8 cellular contexts compared by ENCODE assay signal in the genomic region with DNA sequence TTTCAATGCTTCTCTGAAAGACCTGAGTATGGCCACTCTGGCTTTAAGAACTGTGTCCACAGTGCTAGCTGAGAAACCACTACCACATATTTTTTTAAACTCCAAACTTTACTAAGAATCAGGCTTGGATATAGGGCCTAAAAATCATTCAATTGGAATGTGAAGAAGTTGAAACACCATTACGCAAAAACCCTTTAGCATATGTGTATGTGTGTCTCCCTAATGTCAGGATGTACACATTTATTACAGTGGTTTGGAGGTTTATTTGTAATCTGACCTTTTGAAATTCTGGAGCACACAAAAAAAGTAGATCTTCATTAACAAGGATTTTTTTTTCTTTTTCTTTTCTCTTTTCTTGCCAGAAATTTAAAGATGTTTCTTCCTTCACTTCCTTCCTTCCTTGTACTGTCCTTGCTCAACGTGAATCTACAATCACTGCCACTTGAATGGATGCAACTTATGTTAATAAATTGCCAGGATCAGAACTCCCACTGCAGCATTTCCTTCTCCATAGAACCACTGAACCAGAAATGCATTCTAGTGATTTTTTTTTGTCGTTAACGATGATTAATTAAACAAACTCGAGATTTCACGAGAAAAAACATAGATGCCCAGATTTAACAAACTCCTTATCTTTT. TPM values are rescaled to one million over a fixed set of nuclear protein-coding genes. Genes with fewer than 3 reads are reported as not detected.
A peak's percentile ranks its signal among the peaks of the same experiment; 100 is the strongest.
DNase-seq lines count a peak whose midpoint lies in the region; ATAC-seq, FAIRE-seq and TF ChIP-seq lines count a peak whose summit lies in the region.

No MANE protein-coding gene starts in this region.

- intact Hi-C loops in breast epithelium (cut with DNase I; ENCODE audit: low total_unique reads), result loop anchor here (5.0 to 10.0 kb wide), 2 partner anchors 87 to 1614 kb away; no protein-coding TSS in a partner anchor

- no peaks in the 10 kb centered on the region for H3K9me3 ChIP-seq in breast epithelium

- no peak for TF ChIP-seq CTCF in 22Rv1 (IDR thresholded peaks at IDR 0.05)
- no peak for TF ChIP-seq CTCF in HFF-Myc (IDR thresholded peaks at IDR 0.05; ENCODE audit: low read depth, low read length, missing control alignments)
- no peak for TF ChIP-seq CTCF in breast epithelium (IDR thresholded peaks at IDR 0.05)
- TF ChIP-seq CTCF in mesothelial cell of epicardium (IDR thresholded peaks at IDR 0.05; ENCODE audit: unreplicated experiment), result no peak

- no peak for ATAC-seq in HG02885 (IDR thresholded peaks at IDR 0.05; ENCODE audit: poor library complexity, unreplicated experiment)

- no peaks in the 10 kb centered on the region for H3K36me3 ChIP-seq in breast epithelium

- peak overlapping the region; percentile 97 for H3K4me3 Mint-ChIP-seq in mesothelial cell of epicardium

- peaks cover 33% of the 10 kb centered on the region for H3K4me1 Mint-ChIP-seq in mesothelial cell of epicardium

- no peak for FAIRE-seq in HTR-8/SVneo (lab: Jason Lieb, UNC)

- H3K27ac Mint-ChIP-seq in mesothelial cell of epicardium, result peak overlapping the region; percentile 66

- H3K36me3 Mint-ChIP-seq in mesothelial cell of epicardium, result no peaks in the 10 kb centered on the region

- H3K27me3 ChIP-seq in breast epithelium, result no peaks in the 10 kb centered on the region

- no peaks in the 10 kb centered on the region for H3K4me1 ChIP-seq in breast epithelium

- H3K4me3 ChIP-seq in HFF-Myc (replicated peaks; ENCODE audit: low read depth, low read length), result peak overlapping the region; percentile 79
- H3K4me3 ChIP-seq in breast epithelium, result peak overlapping the region; percentile 70 to 94 (median 93)

- H3K9me3 Mint-ChIP-seq in mesothelial cell of epicardium, result no peaks in the 10 kb centered on the region

- peaks cover 19% of the 10 kb centered on the region for H3K27me3 Mint-ChIP-seq in mesothelial cell of epicardium (ENCODE audit: low read depth)

- no peak for TF ChIP-seq POLR2A in breast epithelium (IDR thresholded peaks at IDR 0.05)

- no peak for DNase-seq in HFF-Myc (ENCODE audit: extremely low read depth, low read depth)
- DNase-seq in breast epithelium (ENCODE audit: low spot score in 2 of 2), result no peak
- no peak for DNase-seq in mesothelial cell of epicardium (ENCODE audit: low spot score in 2 of 2, unreplicated experiment in 2 of 2)
- DNase-seq in D341Med (ENCODE audit: low spot score), result no peak
- DNase-seq in HTR-8/SVneo (ENCODE audit: insufficient read length, low spot score), result no peak
- DNase-seq in NCI-H1930 (lab: John Stamatoyannopoulos, UW), result no peak

- H3K27ac ChIP-seq in 22Rv1, result peak overlapping the region; percentile 86
- H3K27ac ChIP-seq in breast epithelium, result peak overlapping the region; percentile 95 to 97

RNA-seq across cellular contexts. Expression of gene ADM, which starts 3.1 kb away (rescaled TPM):
- 100 to 1,000 TPM in 2 of 3 donors, 10 to 100 TPM in 1; 77.1 to 279 (median 252) TPM for total RNA-seq in breast epithelium
- total RNA-seq in mesothelial cell of epicardium, result 12.8 to 13.8 TPM (median 13.3 TPM) in 3 replicates

RNA-seq across cellular contexts. Expression of gene SBF2, which starts 7.8 kb away (rescaled TPM):
- total RNA-seq in breast epithelium, result 10 to 100 TPM; 74.8 to 91.9 (median 88.2) TPM
- total RNA-seq in mesothelial cell of epicardium, result 44.7 to 58.4 TPM (median 53.1 TPM) in 3 replicates
